8 cellular contexts compared by ENCODE assay signal in the genomic region with DNA sequence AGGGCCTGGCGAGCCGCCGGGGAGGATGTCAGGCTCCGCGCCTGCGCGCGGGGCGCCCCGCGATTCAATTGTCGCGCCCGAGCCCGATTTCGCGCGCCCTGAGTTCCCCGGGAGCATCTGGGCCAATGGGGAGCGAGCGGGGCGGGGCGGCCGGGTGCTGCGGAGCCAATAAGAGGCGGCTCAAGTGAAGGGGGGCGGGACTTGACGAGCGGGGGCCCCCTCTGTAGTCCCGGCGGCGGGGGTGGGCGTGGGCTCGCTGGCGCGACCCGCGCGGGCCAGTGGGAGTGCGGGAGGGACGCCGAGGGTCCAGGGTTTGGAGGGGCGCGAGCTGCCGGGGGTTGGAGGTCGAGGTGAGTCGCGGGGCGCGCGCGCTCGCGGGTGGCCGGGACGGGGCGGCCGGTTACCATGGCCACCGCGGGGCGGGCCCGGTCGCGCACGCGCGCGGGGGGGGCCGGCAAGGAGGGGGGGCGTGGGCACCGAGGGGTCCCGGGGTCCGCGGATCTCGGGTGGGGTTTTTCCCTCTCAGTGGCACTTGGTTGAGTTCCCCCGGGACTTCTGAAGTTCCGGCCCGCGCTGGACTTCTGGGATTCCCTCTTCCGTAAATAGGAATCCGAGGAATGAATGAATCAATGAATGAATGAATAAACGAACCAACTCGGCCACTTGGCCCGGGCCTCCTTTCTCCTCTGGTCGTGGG. TPM values are rescaled to one million over a fixed set of nuclear protein-coding genes. Genes with fewer than 3 reads are reported as not detected.
A peak's percentile ranks its signal among the peaks of the same experiment; 100 is the strongest.
DNase-seq lines count a peak whose midpoint lies in the region; ATAC-seq and TF ChIP-seq lines count a peak whose summit lies in the region.

No MANE protein-coding gene starts in this region.

- peak; percentile 66 for ATAC-seq in GM21723 (IDR thresholded peaks at IDR 0.05; ENCODE audit: unreplicated experiment)
- ATAC-seq in Panc1, result peak; percentile 89

- DNase-seq in Caki2 (ENCODE audit: low read depth) (peak; percentile 85), Kasumi-1 (lab: John Stamatoyannopoulos, UW) (peak; percentile 86 to 89), Panc1 (ENCODE audit: low read depth, low spot score) (no peak), esophagus squamous epithelium (lab: John Stamatoyannopoulos, UW) (peak; percentile 66), myocyte (ENCODE audit: low read depth) (peak; percentile 93)
- peak; percentile 96 to 97 for DNase-seq in activated T-cell treated with anti-CD3 and anti-CD28 coated beads, Interleukin-2, amount 50 U/mL, for 48 hours
- peak; percentile 83 to 84 for DNase-seq in stimulated activated CD8-positive, alpha-beta memory T cell treated with anti-CD3 and anti-CD28 coated beads, Interleukin-7, amount 100 ng/mL, for 1 hour (ENCODE audit: low read depth in 2 of 2)

- H3K4me1 ChIP-seq in Panc1 (ENCODE audit: control insufficient read depth, insufficient read depth, low read length) (peaks cover 27% of the 10 kb centered on the region), esophagus squamous epithelium (peaks cover 30 to 60% (median 32%) of the 10 kb centered on the region in 3 donors)

- H3K4me3 ChIP-seq in Panc1 (ENCODE audit: low read depth in 2 of 2, low read length in 2 of 2), result peak overlapping the region; percentile 55 to 61
- H3K4me3 ChIP-seq in esophagus squamous epithelium, result peak overlapping the region; percentile 61 to 87 (median 70)

- in situ Hi-C loops in Caki2 (cut with HindIII; ENCODE audit: low pct_unique_long_range_greater_than_20kb, low sequenced_read_pairs) (no loop called here), Panc1 (cut with HindIII; ENCODE audit: low pct_unique_long_range_greater_than_20kb, low sequenced_read_pairs) (no loop called here)

- no peak for TF ChIP-seq CTCF in Panc1 (IDR thresholded peaks at IDR 0.05)
- no peak for TF ChIP-seq CTCF in esophagus squamous epithelium (IDR thresholded peaks at IDR 0.05)

- WGBS in esophagus squamous epithelium, 2 donors, result 0 to 2% methylated on average over 5 to 10 of the region's 85 CpGs

- H3K27me3 ChIP-seq in Panc1 (ENCODE audit: control insufficient read depth, insufficient read depth, low read length), result no peaks in the 10 kb centered on the region
- peaks cover 0 to 13% (median 3%) of the 10 kb centered on the region in 4 donors for H3K27me3 ChIP-seq in esophagus squamous epithelium

- intact Hi-C loops in Panc1 (cut with micrococcal nuclease; ENCODE audit: unreplicated experiment) (loop anchor here (5.0 kb wide), 1 partner anchor 103 kb away; no protein-coding TSS in a partner anchor), esophagus squamous epithelium (cut with DNase I) (loop anchor here (5.0 kb wide), 1 partner anchor 33 kb away; no protein-coding TSS in a partner anchor)

- H3K36me3 ChIP-seq in Panc1 (ENCODE audit: control insufficient read depth, insufficient read depth, low read length) (peaks cover 3% of the 10 kb centered on the region), esophagus squamous epithelium (no peaks in the 10 kb centered on the region)

- POLR2A ChIA-PET in Panc1 (lab: Charles Lee), result no interaction called here

- BruUV-seq in Panc1 (replicated peaks; lab: Mats Ljungman, UMichigan), result no TSS peak

- H3K27ac ChIP-seq in Panc1 (ENCODE audit: low read length) (peak overlapping the region; percentile 93), esophagus squamous epithelium (peak overlapping the region; percentile 62 to 81 (median 76))

- H3K9me3 ChIP-seq in Panc1 (ENCODE audit: control insufficient read depth, insufficient read depth, low read depth, low read length), result no peaks in the 10 kb centered on the region
- H3K9me3 ChIP-seq in esophagus squamous epithelium, result no peaks in the 10 kb centered on the region

- no peak for TF ChIP-seq POLR2A in esophagus squamous epithelium (IDR thresholded peaks at IDR 0.05)

- CTCF ChIA-PET in Panc1 (lab: Charles Lee), result no interaction called here

RNA-seq across cellular contexts. Expression of gene UHRF1, which starts 0.7 kb away (rescaled TPM):
- 64.8 and 65.6 TPM in 2 replicates for total RNA-seq in Caki2 (2014; rRNA removed; shearing (Covaris generic); ENCODE audit: low replicate concordance)
- total RNA-seq in Panc1 (2021; ENCODE audit: unreplicated experiment), result 53.6 TPM
- 30.0 TPM for polyA plus RNA-seq in Panc1 (2012; ENCODE audit: insufficient read length)
- 10 to 100 TPM in 3 of 4 donors, 1 to 10 TPM in 1; 3.4 to 21.7 (median 11.5) TPM for total RNA-seq in esophagus squamous epithelium
- 23.3 and 33.5 TPM in 2 replicates for total RNA-seq in myocyte
- 10.4 TPM for polyA plus RNA-seq in myocyte (2012)

RNA-seq across cellular contexts. Expression of gene ARRDC5, which starts 7.3 kb away (rescaled TPM):
- not detected in 2 replicates for total RNA-seq in Caki2 (2014; rRNA removed; shearing (Covaris generic); ENCODE audit: low replicate concordance)
- total RNA-seq in Panc1 (2021; ENCODE audit: unreplicated experiment) (not detected), esophagus squamous epithelium (under 1 TPM in 2 of 4 donors, not detected in 2; 0.38 to 0.62 TPM), myocyte (0.16 TPM in 1 of 2 replicates, not detected in the other)
- polyA plus RNA-seq in Panc1 (2012; ENCODE audit: insufficient read length), result not detected
- polyA plus RNA-seq in myocyte (2012), result not detected

RNA-seq across cellular contexts. Expression of gene PLIN3, which starts 42.6 kb away (rescaled TPM):
- 320 and 387 TPM in 2 replicates for total RNA-seq in Caki2 (2014; rRNA removed; shearing (Covaris generic); ENCODE audit: low replicate concordance)
- total RNA-seq in Panc1 (2021; ENCODE audit: unreplicated experiment) (157 TPM), esophagus squamous epithelium (100 to 1,000 TPM in 3 of 4 donors, 10 to 100 TPM in 1; 67.3 to 173 (median 147) TPM), myocyte (439 and 463 TPM in 2 replicates)
- 198 TPM for polyA plus RNA-seq in Panc1 (2012; ENCODE audit: insufficient read length)
- polyA plus RNA-seq in myocyte (2012), result 314 TPM

RNA-seq across cellular contexts. Expression of gene KDM4B, which starts 58.9 kb away (rescaled TPM):
- total RNA-seq in Caki2 (2014; rRNA removed; shearing (Covaris generic); ENCODE audit: low replicate concordance), result 21.0 and 29.2 TPM in 2 replicates
- total RNA-seq in Panc1 (2021; ENCODE audit: unreplicated experiment) (18.4 TPM), esophagus squamous epithelium (10 to 100 TPM; 14.0 to 39.9 (median 19.5) TPM), myocyte (25.8 and 41.9 TPM in 2 replicates)
- polyA plus RNA-seq in Panc1 (2012; ENCODE audit: insufficient read length), result 27.4 TPM
- 51.5 TPM for polyA plus RNA-seq in myocyte (2012)
